Comparison of ENCODE assay signal across 8 cellular contexts in genomic region chr5:91383956-91384300, GRCh38. TPM values are rescaled to one million over a fixed set of nuclear protein-coding genes. Genes with fewer than 3 reads are reported as not detected.
A peak's percentile ranks its signal among the peaks of the same experiment; 100 is the strongest.
DNase-seq lines count a peak whose midpoint lies in the region; ATAC-seq and TF ChIP-seq lines count a peak whose summit lies in the region.

No MANE protein-coding gene starts in this region.

- POLR2A ChIA-PET in activated CD4-positive, alpha-beta memory T cell treated with anti-CD3 and anti-CD28 coated beads for 36 hours (lab: Charles Lee), result interaction anchor here (0.6 to 4.0 kb wide), 12 partner anchors 9 to 513 kb away, joined by 3 to 62 read pairs (median 6); no protein-coding TSS in a partner anchor

- in situ Hi-C loops in KBM-7 (cut with MboI; ENCODE audit: low pct_unique_long_range_greater_than_20kb, low sequenced_read_pairs), result loop anchor here (25.0 kb wide), 1 partner anchor 272 kb away; no protein-coding TSS in a partner anchor

- H3K36me3 ChIP-seq in HUES48 (ENCODE audit: control insufficient read depth, insufficient read depth, low read length) (no peaks in the 10 kb centered on the region), psoas muscle (ENCODE audit: insufficient read depth in 1 of 2, low read depth in 1 of 2) (no peaks in the 10 kb centered on the region)

- peak overlapping the region; percentile 84 for H3K4me3 ChIP-seq in HUES48 (ENCODE audit: low read depth, low read length)
- H3K4me3 ChIP-seq in psoas muscle, result peak overlapping the region; percentile 77

- no peaks in the 10 kb centered on the region for H3K9me3 ChIP-seq in HUES48 (ENCODE audit: control insufficient read depth, insufficient read depth, low read length)
- no peaks in the 10 kb centered on the region for H3K9me3 ChIP-seq in psoas muscle

- CTCF ChIA-PET in activated CD4-positive, alpha-beta memory T cell treated with anti-CD3 and anti-CD28 coated beads for 36 hours (lab: Charles Lee), result interaction anchor here (0.8 to 8.6 kb wide), 28 partner anchors 9 to 522 kb away, joined by 3 to 226 read pairs (median 14); no protein-coding TSS in a partner anchor

- DNase-seq in CD14-positive monocyte (ENCODE audit: low spot score) (no peak), glutamatergic neuron (no peak), psoas muscle (no peak), KBM-7 (no peak), activated gamma-delta T cell (lab: John Stamatoyannopoulos, UW) (no peak), AG08396 (ENCODE audit: low spot score) (no peak)
- DNase-seq in activated CD4-positive, alpha-beta memory T cell treated with anti-CD3 and anti-CD28 coated beads for 36 hours, result peak; percentile 31

- H3K9ac ChIP-seq in HUES48 (ENCODE audit: low read depth, low read length), result peak overlapping the region; percentile 84

- TF ChIP-seq CTCF in CD14-positive monocyte (IDR thresholded peaks at IDR 0.05) (no peak), glutamatergic neuron (IDR thresholded peaks at IDR 0.05; ENCODE audit: partially characterized antibody, unreplicated experiment) (no peak), psoas muscle (IDR thresholded peaks at IDR 0.05) (no peak)

- H3K4me3 Mint-ChIP-seq in CD14-positive monocyte, result peak overlapping the region; percentile 97 to 98
- H3K4me3 Mint-ChIP-seq in activated CD4-positive, alpha-beta memory T cell treated with anti-CD3 and anti-CD28 coated beads for 36 hours, result peak overlapping the region; percentile 86
- peak overlapping the region; percentile 100 for H3K4me3 Mint-ChIP-seq in glutamatergic neuron (ENCODE audit: unreplicated experiment)

- peaks cover 9% of the 10 kb centered on the region for H3K4me1 ChIP-seq in HUES48 (ENCODE audit: control insufficient read depth, insufficient read depth, low read length)
- H3K4me1 ChIP-seq in psoas muscle, result peaks cover 10% of the 10 kb centered on the region

- H3K27ac Mint-ChIP-seq in CD14-positive monocyte, result peak overlapping the region; percentile 88 to 99 (median 97)
- H3K27ac Mint-ChIP-seq in activated CD4-positive, alpha-beta memory T cell treated with anti-CD3 and anti-CD28 coated beads for 36 hours, result peak overlapping the region; percentile 100
- peak overlapping the region; percentile 100 for H3K27ac Mint-ChIP-seq in glutamatergic neuron (ENCODE audit: unreplicated experiment)

- no peak for ATAC-seq in psoas muscle

- WGBS in psoas muscle, 3 donors, result 3 to 8% (median 3%) methylated on average over 7 of the region's 7 CpGs

- H3K4me1 Mint-ChIP-seq in CD14-positive monocyte, result peaks cover 11% of the 10 kb centered on the region
- H3K4me1 Mint-ChIP-seq in activated CD4-positive, alpha-beta memory T cell treated with anti-CD3 and anti-CD28 coated beads for 36 hours (ENCODE audit: low read depth), result peaks cover 14% of the 10 kb centered on the region
- peaks cover 3% of the 10 kb centered on the region for H3K4me1 Mint-ChIP-seq in glutamatergic neuron (ENCODE audit: low read depth, unreplicated experiment)

- intact Hi-C loops in CD14-positive monocyte (cut with micrococcal nuclease) (loop anchor here (2.0 to 10.0 kb wide), 6 partner anchors 72 to 282 kb away; no protein-coding TSS in a partner anchor), psoas muscle (cut with DNase I) (loop anchor here (1.0 to 10.0 kb wide), 8 partner anchors 72 to 519 kb away; no protein-coding TSS in a partner anchor)
- intact Hi-C loops in activated CD4-positive, alpha-beta memory T cell treated with anti-CD3 and anti-CD28 coated beads for 36 hours (cut with micrococcal nuclease), result loop anchor here (1.0 to 5.0 kb wide), 7 partner anchors 117 to 910 kb away; partner anchors contain the start of genes MBLAC2 and POLR3G

- H3K36me3 Mint-ChIP-seq in CD14-positive monocyte (peaks cover 0 to 4% of the 10 kb centered on the region in 2 donors), glutamatergic neuron (ENCODE audit: unreplicated experiment) (no peaks in the 10 kb centered on the region)
- H3K36me3 Mint-ChIP-seq in activated CD4-positive, alpha-beta memory T cell treated with anti-CD3 and anti-CD28 coated beads for 36 hours, result peaks cover 20% of the 10 kb centered on the region

- H3K27me3 Mint-ChIP-seq in CD14-positive monocyte (ENCODE audit: low read depth in 3 of 3) (no peaks in the 10 kb centered on the region), glutamatergic neuron (ENCODE audit: unreplicated experiment) (peaks cover 27% of the 10 kb centered on the region)
- no peaks in the 10 kb centered on the region for H3K27me3 Mint-ChIP-seq in activated CD4-positive, alpha-beta memory T cell treated with anti-CD3 and anti-CD28 coated beads for 36 hours

- peaks cover 0 to 4% (median 0%) of the 10 kb centered on the region in 7 donors for H3K9me3 Mint-ChIP-seq in CD14-positive monocyte
- peaks cover 4% of the 10 kb centered on the region for H3K9me3 Mint-ChIP-seq in activated CD4-positive, alpha-beta memory T cell treated with anti-CD3 and anti-CD28 coated beads for 36 hours
- H3K9me3 Mint-ChIP-seq in glutamatergic neuron (ENCODE audit: unreplicated experiment), result peaks cover 27% of the 10 kb centered on the region

- H3K27ac ChIP-seq in HUES48 (ENCODE audit: low read depth, low read length), result peak overlapping the region; percentile 99
- peak overlapping the region; percentile 99 for H3K27ac ChIP-seq in psoas muscle

- H3K27me3 ChIP-seq in HUES48 (ENCODE audit: control insufficient read depth, insufficient read depth, low read length) (no peaks in the 10 kb centered on the region), psoas muscle (ENCODE audit: insufficient read depth in 3 of 3, low read length in 2 of 3) (no peaks in the 10 kb centered on the region)

RNA-seq across cellular contexts. Expression of gene ARRDC3, which starts 0.8 kb away (rescaled TPM):
- polyA plus RNA-seq in CD14-positive monocyte, result 10 to 100 TPM; 43.3 to 64.6 TPM
- 10 to 100 TPM; 17.9 to 19.0 TPM for total RNA-seq in activated CD4-positive, alpha-beta memory T cell treated with anti-CD3 and anti-CD28 coated beads for 36 hours
- 109 TPM for total RNA-seq in glutamatergic neuron (ENCODE audit: unreplicated experiment)
- 100 to 1,000 TPM in 1 of 4 donors, 10 to 100 TPM in 3; 28.6 to 122 (median 59.2) TPM for total RNA-seq in psoas muscle
- polyA plus RNA-seq in psoas muscle, result 100 to 1,000 TPM in 1 of 3 donors, 10 to 100 TPM in 2; 30.9 to 137 (median 63.2) TPM
